Comparison of ENCODE assay signal across 22 cellular contexts in the genomic region with DNA sequence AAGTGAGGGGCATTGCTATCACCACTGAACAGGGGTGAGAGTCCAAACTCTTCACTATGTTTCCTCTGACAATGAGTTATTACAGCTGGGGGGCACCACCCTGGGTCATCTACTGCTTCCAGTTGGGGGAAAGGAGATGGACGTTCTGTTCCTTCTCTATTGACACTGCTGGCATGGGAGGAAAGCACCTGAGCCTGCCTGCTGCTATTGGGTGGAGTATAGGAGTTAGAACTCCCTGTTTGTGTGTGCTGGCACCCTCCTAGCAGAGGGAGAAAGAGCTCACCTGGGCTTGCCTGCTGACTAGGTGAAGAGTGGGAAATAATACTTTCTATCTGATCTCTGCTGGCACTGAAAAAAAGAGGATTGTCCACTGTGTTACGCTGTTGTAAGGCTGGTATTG.
DNase-seq lines count a peak whose midpoint lies in the region; ATAC-seq and TF ChIP-seq lines count a peak whose summit lies in the region.
"Had no signal": no experiment of that assay in that cellular context is flagged by ENCODE, and none has a peak within 500 bp of the region (broad histone marks: within the 10 kb centered on the region; RNA-seq: fewer than 3 reads in every experiment).

No MANE protein-coding gene starts in this region.

- H3K4me1 ChIP-seq in prostate gland (replicated peaks) = no peaks in the 10 kb centered on the region
- H3K4me1 ChIP-seq: A549; BLaER1 treated with 17β-estradiol and CSF1 and Interleukin-3, amounts not matched to agents 10 nM and 100 nM had no signal

- intact Hi-C loops in prostate gland (cut with DNase I) = no loop called here

- 34% methylated on average over 2 of the region's 2 CpGs for WGBS in prostate gland

- ATAC-seq in left lobe of liver (no peak), GM21447 (IDR thresholded peaks at IDR 0.05; ENCODE audit: unreplicated experiment) (no peak)
- ATAC-seq: A549, GM12878 had no signal

- H3K27ac ChIP-seq in C4-2B (peak overlapping the region; percentile 29; the same call in 1 of the 2 replicates), prostate gland (peak overlapping the region in 1 of 2 donors; percentile 69)
- H3K27ac ChIP-seq: 22Rv1; A549; BLaER1 treated with 17β-estradiol and CSF1 and Interleukin-3, amounts not matched to agents 10 nM and 100 nM had no signal

- TF ChIP-seq CTCF in C4-2B (conservative IDR thresholded peaks at IDR 0.05) = no peak
- TF ChIP-seq CTCF in LNCaP clone FGC (IDR thresholded peaks at IDR 0.05; ENCODE audit: control insufficient read depth, extremely low read depth, insufficient read depth) = no peak
- TF ChIP-seq CTCF in prostate gland (IDR thresholded peaks at IDR 0.05) = no peak

- no peak for TF ChIP-seq POLR2A in prostate gland (IDR thresholded peaks at IDR 0.05)

- DNase-seq in LNCaP clone FGC (ENCODE audit: low read depth) (peak; percentile 38), prostate gland (ENCODE audit: low spot score) (peak; percentile 47), left lobe of liver (ENCODE audit: low spot score) (no peak), amygdala (lab: John Stamatoyannopoulos, UW) (no peak)
- DNase-seq: AML-193; CD4-positive, alpha-beta memory T cell; CD4-positive, CD25-positive, alpha-beta regulatory T cell; CD8-positive, alpha-beta memory T cell; COR-L47; DMS 273 treated with DMSO at 0.1 percent for 48 hours; DMS153; DMS53; DMS79; DND-41; EL; GDM1 had no signal

- no peaks in the 10 kb centered on the region for H3K27me3 ChIP-seq in prostate gland (replicated peaks; ENCODE audit: insufficient read depth)

- H3K4me3 ChIP-seq in LNCaP clone FGC (ENCODE audit: low read depth, low read length) (no peak overlapping the region), prostate gland (no peak overlapping the region)
- H3K4me3 ChIP-seq: A549; BLaER1 treated with 17β-estradiol and CSF1 and Interleukin-3, amounts not matched to agents 10 nM and 100 nM; GM12878 had no signal

- no peaks in the 10 kb centered on the region for H3K9me3 ChIP-seq in prostate gland
- H3K9me3 ChIP-seq: A549 had no signal

- no peaks in the 10 kb centered on the region for H3K36me3 ChIP-seq in prostate gland
- H3K36me3 ChIP-seq: BLaER1 treated with 17β-estradiol and CSF1 and Interleukin-3, amounts not matched to agents 10 nM and 100 nM had no signal

Comparison
In these comparisons a context has a peak if more than half of its experiments do, and no peak if none do; other contexts are left out.
1. DNase-seq: peak in LNCaP clone FGC (single experiment) and prostate gland (single experiment); none in left lobe of liver (single experiment) and amygdala (0 of 56).